14 cellular contexts compared by ENCODE assay signal in genomic region chr11:16337421-16338213, GRCh38. TPM values are rescaled to one million over a fixed set of nuclear protein-coding genes. Genes with fewer than 3 reads are reported as not detected.
DNase-seq lines count a peak whose midpoint lies in the region; ATAC-seq and TF ChIP-seq lines count a peak whose summit lies in the region.
"Had no signal": no experiment of that assay in that cellular context is flagged by ENCODE, and none has a peak within 500 bp of the region (broad histone marks: within the 10 kb centered on the region; RNA-seq: fewer than 3 reads in every experiment).

No MANE protein-coding gene starts in this region.

- H3K27ac Mint-ChIP-seq in endothelial cell (ENCODE audit: unreplicated experiment) = peak overlapping the region; percentile 72
- H3K27ac Mint-ChIP-seq: CD4-positive, CD25-positive, alpha-beta regulatory T cell had no signal

- H3K4me2 ChIP-seq in IMR-90 (ENCODE audit: low read depth, low read length) (no peak overlapping the region), smooth muscle cell (peak overlapping the region; percentile 70)

- TF ChIP-seq RAD21 in IMR-90 (IDR thresholded peaks at IDR 0.05; ENCODE audit: low read length) = no peak

- no peaks in the 10 kb centered on the region for H4K20me1 ChIP-seq in IMR-90 (ENCODE audit: insufficient read depth, low read length)
- H4K20me1 ChIP-seq in smooth muscle cell (ENCODE audit: low read depth) = no peaks in the 10 kb centered on the region

- H3K27me3 ChIP-seq in IMR-90 (ENCODE audit: control insufficient read depth, insufficient read depth, low read length) = no peaks in the 10 kb centered on the region
- no peaks in the 10 kb centered on the region for H3K27me3 ChIP-seq in smooth muscle cell (ENCODE audit: low read depth)

- H3K4me1 ChIP-seq in IMR-90 (ENCODE audit: control insufficient read depth, insufficient read depth, low read length) (no peaks in the 10 kb centered on the region), smooth muscle cell (ENCODE audit: low read depth) (peaks cover 7% of the 10 kb centered on the region)

- H4K91ac ChIP-seq in IMR-90 (ENCODE audit: insufficient read depth, low read depth, low read length) = no peak overlapping the region

- H2BK120ac ChIP-seq in IMR-90 (ENCODE audit: low read depth, low read length) = no peak overlapping the region

- TF ChIP-seq POLR2A in IMR-90 (IDR thresholded peaks at IDR 0.05; ENCODE audit: low read depth, low read length) = no peak

- H3K18ac ChIP-seq in IMR-90 (ENCODE audit: low read depth, low read length) = peak overlapping the region; percentile 42; the same call in 1 of the 2 replicates

- no peak overlapping the region for H3K4me3 Mint-ChIP-seq in endothelial cell (ENCODE audit: unreplicated experiment)
- H3K4me3 Mint-ChIP-seq: CD4-positive, CD25-positive, alpha-beta regulatory T cell had no signal

- no peaks in the 10 kb centered on the region for H3K9me1 ChIP-seq in IMR-90 (ENCODE audit: insufficient read depth, low read length)

- H3K36me3 ChIP-seq in IMR-90 (ENCODE audit: control insufficient read depth, insufficient read depth, low read length) (peaks cover 1% of the 10 kb centered on the region; the same call in 1 of the 2 replicates), smooth muscle cell (ENCODE audit: low read depth) (no peaks in the 10 kb centered on the region)

- H3K9me3 ChIP-seq in IMR-90 (ENCODE audit: control insufficient read depth, insufficient read depth, low read length) (no peaks in the 10 kb centered on the region), smooth muscle cell (replicated peaks; ENCODE audit: low read depth) (no peaks in the 10 kb centered on the region)

- peaks cover 9% of the 10 kb centered on the region for H3K79me2 ChIP-seq in smooth muscle cell (ENCODE audit: low read depth)

- no CpG with 5 or more reads among the region's 1 CpG for WGBS in IMR-90 (ENCODE audit: extremely low coverage in 2 of 2, insufficient read length in 1 of 2), 2 experiments
- 97% methylated on average over 1 of the region's 1 CpG for WGBS in smooth muscle cell (ENCODE audit: low lambda C conversion rate)

- H3K9me3 Mint-ChIP-seq in endothelial cell (ENCODE audit: unreplicated experiment) = no peaks in the 10 kb centered on the region

- ATAC-seq in IMR-90 (ENCODE audit: low read depth) = no peak
- ATAC-seq: Panc1, Right ventricle myocardium inferior had no signal

- H2AK9ac ChIP-seq in IMR-90 (replicated peaks; ENCODE audit: low read depth, low read length, poor library complexity) = no peak overlapping the region

- no peak overlapping the region for H4K5ac ChIP-seq in IMR-90 (ENCODE audit: low read depth, low read length)

- no peak overlapping the region for H2BK20ac ChIP-seq in IMR-90 (ENCODE audit: low read depth, low read length)

- CTCF ChIA-PET in IMR-90 (lab: Yijun Ruan, JAX) = no interaction called here

- DNase-seq in IMR-90 (no peak), SK-MEL-5 (ENCODE audit: low read depth, low spot score) (peak; percentile 43), endothelial cell (ENCODE audit: low spot score) (no peak), smooth muscle cell (lab: John Stamatoyannopoulos, UW; ENCODE audit: unreplicated experiment) (no peak), NCI-H82 (lab: John Stamatoyannopoulos, UW) (no peak), cerebellar nuclear complex (lab: John Stamatoyannopoulos, UW) (no peak)
- DNase-seq in activated naive CD4-positive, alpha-beta T cell treated with Interleukin-2 at 50 U/mL for 16 hours = no peak
- DNase-seq: CD4-positive, CD25-positive, alpha-beta regulatory T cell; H7; NCI-H1092; NCI-H1694; NCI-H2107 had no signal

- no peak overlapping the region for H3K9ac ChIP-seq in IMR-90 (ENCODE audit: low read depth, low read length)
- no peak overlapping the region for H3K9ac ChIP-seq in smooth muscle cell (ENCODE audit: low read depth)

- H4K8ac ChIP-seq in IMR-90 (ENCODE audit: low read depth in 2 of 2, low read length in 2 of 2) = no peak overlapping the region; a peak in 1 of 4 replicates

- POLR2A ChIA-PET in IMR-90 (lab: Charles Lee; ENCODE audit: unreplicated experiment) = no interaction called here

- H3F3A ChIP-seq in smooth muscle cell (ENCODE audit: low read depth) = no peaks in the 10 kb centered on the region

- H3K14ac ChIP-seq in IMR-90 (replicated peaks; ENCODE audit: low read depth, low read length) = no peak overlapping the region; the same call in 1 of the 2 replicates

- no peak overlapping the region for H2BK15ac ChIP-seq in IMR-90 (ENCODE audit: low read depth, low read length)

- H3K23ac ChIP-seq in IMR-90 (ENCODE audit: low read depth, low read length) = peak overlapping the region; percentile 61; the same call in 1 of the 2 replicates

- no peak overlapping the region for H3K4ac ChIP-seq in IMR-90 (ENCODE audit: low read depth, low read length)

- H3K4me3 ChIP-seq in IMR-90 (ENCODE audit: insufficient read depth, low read depth, low read length) = no peak overlapping the region
- no peak overlapping the region for H3K4me3 ChIP-seq in smooth muscle cell

- dilution Hi-C loops in IMR-90 (cut with HindIII; ENCODE audit: low sequenced_read_pairs, unreplicated experiment) = no loop called here

- no peaks in the 10 kb centered on the region for H3K36me3 Mint-ChIP-seq in endothelial cell (ENCODE audit: low read depth, unreplicated experiment)
- H3K36me3 Mint-ChIP-seq: CD4-positive, CD25-positive, alpha-beta regulatory T cell had no signal

- H3K27me3 Mint-ChIP-seq in endothelial cell (ENCODE audit: unreplicated experiment) = no peaks in the 10 kb centered on the region
- H3K27me3 Mint-ChIP-seq: CD4-positive, CD25-positive, alpha-beta regulatory T cell had no signal

- in situ Hi-C loops in IMR-90 (cut with MboI; ENCODE audit: low sequenced_read_pairs) = no loop called here
- in situ Hi-C loops in SK-MEL-5 (cut with HindIII; ENCODE audit: low pct_unique_long_range_greater_than_20kb, low sequenced_read_pairs) = no loop called here

- intact Hi-C loops in IMR-90 (cut with micrococcal nuclease) = loop anchor here (2.0 kb wide), 1 partner anchor 269 kb away; no protein-coding TSS in a partner anchor

- TF ChIP-seq CTCF in IMR-90 (conservative IDR thresholded peaks at IDR 0.05; ENCODE audit: low read depth, low read length) (no peak), endothelial cell (IDR thresholded peaks at IDR 0.05; ENCODE audit: unreplicated experiment) (no peak), smooth muscle cell (IDR thresholded peaks at IDR 0.05; ENCODE audit: borderline replicate concordance, insufficient read depth, poor library complexity, severe bottlenecking) (no peak)

- H2AFZ ChIP-seq in IMR-90 (replicated peaks; ENCODE audit: low read length, poor library complexity) (no peak overlapping the region), smooth muscle cell (ENCODE audit: low read depth) (no peak overlapping the region)

- H3K4me1 Mint-ChIP-seq in endothelial cell (ENCODE audit: unreplicated experiment) = peaks cover 20% of the 10 kb centered on the region
- H3K4me1 Mint-ChIP-seq: CD4-positive, CD25-positive, alpha-beta regulatory T cell had no signal

- peak overlapping the region; percentile 87 for H2BK5ac ChIP-seq in IMR-90 (ENCODE audit: low read depth, low read length, poor library complexity, severe bottlenecking)

- H2AK5ac ChIP-seq in IMR-90 (ENCODE audit: low read depth, low read length) = peak overlapping the region; percentile 43; the same call in 1 of the 2 replicates

- H3K56ac ChIP-seq in IMR-90 (ENCODE audit: extremely low read depth, insufficient read depth, low read length) = no peak overlapping the region

- no TSS peak for BruUV-seq in IMR-90 (replicated peaks; lab: Mats Ljungman, UMichigan)

- no peaks in the 10 kb centered on the region; a peak in 1 of 4 replicates for H3K79me1 ChIP-seq in IMR-90 (ENCODE audit: low read depth in 1 of 2, low read length in 2 of 2)

- no peak overlapping the region for H3K27ac ChIP-seq in IMR-90 (ENCODE audit: insufficient read depth, low read length)
- peak overlapping the region; percentile 51 for H3K27ac ChIP-seq in smooth muscle cell (ENCODE audit: low read depth)

TF ChIP-seq in IMR-90, 13 proteins besides CTCF, POLR2A, EP300 and RAD21:
- TF ChIP-seq NFE2L2 (IDR thresholded peaks at IDR 0.05; ENCODE audit: low read depth, low read length) = no peak
- no peak for TF ChIP-seq CHD1 (IDR thresholded peaks at IDR 0.05; ENCODE audit: low read depth, low read length)
- TF ChIP-seq RFX5 (IDR thresholded peaks at IDR 0.05; ENCODE audit: low read depth, low read length) = no peak
- no peak for TF ChIP-seq SMC3 (IDR thresholded peaks at IDR 0.05; ENCODE audit: low read depth, low read length)

RNA-seq across cellular contexts. Expression of gene SOX6, which starts 18.7 kb away (rescaled TPM):
- total RNA-seq in IMR-90 (2012; rRNA removed) = 7.7 and 12.5 TPM in 2 replicates
- 1.7 and 2.0 TPM in 2 replicates for polyA plus RNA-seq in IMR-90 (2012; rRNA removed)
- 0.84 and 1.5 TPM in 2 replicates for polyA plus RNA-seq in IMR-90 (2012; cell fraction: cytosol; rRNA removed)
- 2.7 and 6.4 TPM in 2 replicates for polyA plus RNA-seq in IMR-90 (2012; cell fraction: nucleus; rRNA removed; ENCODE audit: low replicate concordance)
- 83.2 and 84.9 TPM in 2 replicates for total RNA-seq in SK-MEL-5 (2014; rRNA removed; shearing (Covaris generic))
- 32.2 and 52.1 TPM in 2 replicates for polyA plus RNA-seq in SK-MEL-5 (2015; cell fraction: cytosol; rRNA removed)
- 54.4 and 56.4 TPM in 2 replicates for polyA plus RNA-seq in SK-MEL-5 (2015; cell fraction: nucleus; rRNA removed)
- 21.0 TPM for total RNA-seq in endothelial cell (ENCODE audit: unreplicated experiment)
- 27.6 and 31.9 TPM in 2 replicates for total RNA-seq in smooth muscle cell
- 11.2 and 19.2 TPM in 2 replicates for polyA plus RNA-seq in smooth muscle cell
- polyA plus RNA-seq: CD4-positive, CD25-positive, alpha-beta regulatory T cell had no signal
